Comparison of ENCODE assay signal across 27 cellular contexts in the genomic region with DNA sequence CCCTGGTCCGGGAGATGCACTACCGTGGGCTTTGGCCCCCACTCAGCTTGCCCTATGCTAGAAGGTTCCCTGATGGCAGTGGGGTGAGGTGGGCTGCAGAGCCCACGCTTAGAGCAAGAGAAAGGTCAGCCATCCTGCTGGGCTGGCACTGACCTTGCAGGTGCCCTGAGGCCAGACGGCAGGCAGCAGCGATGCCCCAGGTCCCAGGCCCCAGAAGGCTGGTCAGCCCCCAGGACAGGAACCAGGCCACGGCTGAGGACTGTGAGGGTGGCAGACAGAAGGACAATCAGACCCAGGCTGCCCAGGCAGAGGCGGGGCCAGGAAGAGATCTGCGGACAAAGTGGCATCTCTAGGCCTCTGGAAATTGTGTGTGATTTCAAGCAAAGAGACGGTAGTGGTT.
"Had no signal": no experiment of that assay in that cellular context is flagged by ENCODE, and none has a peak within 500 bp of the region (broad histone marks: within the 10 kb centered on the region; RNA-seq: fewer than 3 reads in every experiment).

No MANE protein-coding gene starts in this region.

- H3K27ac Mint-ChIP-seq: naive B cell; naive thymus-derived CD8-positive, alpha-beta T cell; natural killer cell treated with Interleukin-12 subunit alpha and Interleukin-12 subunit beta and Interleukin-15 and Interleukin-18, amount 100 ng/mL, for 72 hours; nephron progenitor cell; progenitor cell of endocrine pancreas; stimulated activated effector memory CD8-positive, alpha-beta T cell treated with anti-CD3 and anti-CD28 coated beads, Interleukin-12 subunit alpha, Interleukin-12 subunit beta, amount 100 ng/mL, for 72 hours; stimulated activated naive B cell treated with anti-CD40 and anti-IgM and Interleukin-4, amounts not matched to agents 10 μg/mL and 1 μg/mL and 100 μg/mL, for 72 hours; stimulated activated naive CD8-positive, alpha-beta T cell treated with anti-CD3 and anti-CD28 coated beads, Interleukin-15, Interleukin-2, amounts not matched to agents 100 ng/mL and 50 ng/mL, for 24 hours had no signal

- H3K27ac ChIP-seq: pancreas, psoas muscle, right lobe of liver, sigmoid colon, tibial artery, vagina had no signal

- H3K9me3 ChIP-seq: pancreas, psoas muscle, right lobe of liver, sigmoid colon, stomach, testis, tibial artery, transverse colon, upper lobe of left lung, vagina had no signal

- H3K9me3 Mint-ChIP-seq: naive thymus-derived CD8-positive, alpha-beta T cell; natural killer cell treated with Interleukin-12 subunit alpha and Interleukin-12 subunit beta and Interleukin-15 and Interleukin-18, amount 100 ng/mL, for 72 hours; nephron progenitor cell; neural crest cell; stimulated activated effector memory CD8-positive, alpha-beta T cell treated with anti-CD3 and anti-CD28 coated beads, Interleukin-12 subunit alpha, Interleukin-12 subunit beta, amount 100 ng/mL, for 72 hours; stimulated activated naive CD8-positive, alpha-beta T cell treated with anti-CD3 and anti-CD28 coated beads, Interleukin-15, Interleukin-2, amounts not matched to agents 100 ng/mL and 50 ng/mL, for 24 hours had no signal

- H3K27me3 Mint-ChIP-seq: naive B cell, progenitor cell of endocrine pancreas had no signal

- H3K36me3 ChIP-seq: pancreas, right lobe of liver, sigmoid colon, stomach, tibial artery, transverse colon, upper lobe of left lung, vagina had no signal

- DNase-seq: naive B cell; naive thymus-derived CD8-positive, alpha-beta T cell; nephron progenitor cell; occipital lobe; psoas muscle; right cardiac atrium; right lobe of liver; sigmoid colon; small intestine; stimulated activated CD4-positive, alpha-beta T cell treated with anti-CD3 and anti-CD28 coated beads, Interleukin-15, amount 100 ng/mL, for 24 hours; stimulated activated CD4-positive, alpha-beta T cell treated with anti-CD3 and anti-CD28 coated beads, Interleukin-2, amount 100 ng/mL, for 24 hours; stimulated activated CD4-positive, alpha-beta T cell treated with anti-CD3 and anti-CD28 coated beads, Interleukin-2, amount 100 ng/mL, for 48 hours; stimulated activated CD4-positive, alpha-beta T cell treated with anti-CD3 and anti-CD28 coated beads, Interleukin-4, amount 100 ng/mL, for 24 hours; stimulated activated naive B cell treated with anti-CD40 and anti-IgM and Interleukin-4, amounts not matched to agents 10 μg/mL and 1 μg/mL and 100 μg/mL, for 72 hours; stimulated activated naive CD4-positive, alpha-beta T cell treated with Interleukin-2 at 50 U/mL for 16 hours; stomach; testis; tibial artery; transverse colon had no signal

- H3K4me1 Mint-ChIP-seq: naive B cell; stimulated activated effector memory CD8-positive, alpha-beta T cell treated with anti-CD3 and anti-CD28 coated beads, Interleukin-12 subunit alpha, Interleukin-12 subunit beta, amount 100 ng/mL, for 72 hours; stimulated activated naive B cell treated with anti-CD40 and anti-IgM and Interleukin-4, amounts not matched to agents 10 μg/mL and 1 μg/mL and 100 μg/mL, for 72 hours had no signal

- H3K4me3 Mint-ChIP-seq: naive B cell; naive thymus-derived CD8-positive, alpha-beta T cell; natural killer cell treated with Interleukin-12 subunit alpha and Interleukin-12 subunit beta and Interleukin-15 and Interleukin-18, amount 100 ng/mL, for 72 hours; nephron progenitor cell; stimulated activated effector memory CD8-positive, alpha-beta T cell treated with anti-CD3 and anti-CD28 coated beads, Interleukin-12 subunit alpha, Interleukin-12 subunit beta, amount 100 ng/mL, for 72 hours; stimulated activated naive B cell treated with anti-CD40 and anti-IgM and Interleukin-4, amounts not matched to agents 10 μg/mL and 1 μg/mL and 100 μg/mL, for 72 hours; stimulated activated naive CD8-positive, alpha-beta T cell treated with anti-CD3 and anti-CD28 coated beads, Interleukin-15, Interleukin-2, amounts not matched to agents 100 ng/mL and 50 ng/mL, for 24 hours had no signal

- H3K36me3 Mint-ChIP-seq: naive B cell; naive thymus-derived CD8-positive, alpha-beta T cell; natural killer cell treated with Interleukin-12 subunit alpha and Interleukin-12 subunit beta and Interleukin-15 and Interleukin-18, amount 100 ng/mL, for 72 hours; stimulated activated effector memory CD8-positive, alpha-beta T cell treated with anti-CD3 and anti-CD28 coated beads, Interleukin-12 subunit alpha, Interleukin-12 subunit beta, amount 100 ng/mL, for 72 hours; stimulated activated naive B cell treated with anti-CD40 and anti-IgM and Interleukin-4, amounts not matched to agents 10 μg/mL and 1 μg/mL and 100 μg/mL, for 72 hours had no signal

- H3K27me3 ChIP-seq: pancreas, right lobe of liver, sigmoid colon, testis, transverse colon, upper lobe of left lung, vagina had no signal

- H3K4me1 ChIP-seq: pancreas, tibial artery had no signal

- ATAC-seq: naive thymus-derived CD8-positive, alpha-beta T cell; natural killer cell treated with Interleukin-12 subunit alpha and Interleukin-12 subunit beta and Interleukin-15 and Interleukin-18, amount 100 ng/mL, for 72 hours; pancreas; psoas muscle; right cardiac atrium; stimulated activated effector memory CD8-positive, alpha-beta T cell treated with anti-CD3 and anti-CD28 coated beads, Interleukin-12 subunit alpha, Interleukin-12 subunit beta, amount 100 ng/mL, for 72 hours; stimulated activated naive B cell treated with anti-CD40 and anti-IgM and Interleukin-4, amounts not matched to agents 10 μg/mL and 1 μg/mL and 100 μg/mL, for 72 hours had no signal

- H3K4me3 ChIP-seq: pancreas, psoas muscle, right lobe of liver, sigmoid colon, stomach, testis, tibial artery, transverse colon, upper lobe of left lung, vagina had no signal
